ENCODE assay signal across 19 cellular contexts in the genomic region with DNA sequence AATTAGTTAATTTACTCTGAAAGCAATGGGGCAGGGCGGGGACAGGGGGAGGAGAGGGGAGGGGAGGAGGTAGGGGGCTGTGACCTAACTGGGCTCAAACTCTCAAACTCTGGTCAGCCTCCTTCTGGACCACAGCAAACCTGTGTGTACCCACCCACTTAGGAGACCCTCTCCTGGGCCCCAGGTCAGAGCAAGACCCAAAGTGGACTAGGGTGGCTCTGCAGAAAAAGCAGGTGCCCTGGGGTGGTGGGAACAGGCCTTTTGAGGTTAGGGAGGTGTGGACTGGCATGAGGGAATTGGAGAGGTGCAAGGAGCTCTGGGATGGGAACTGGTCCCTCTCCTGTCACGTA. TPM values are rescaled to one million over a fixed set of nuclear protein-coding genes. Genes with fewer than 3 reads are reported as not detected.
DNase-seq lines count a peak whose midpoint lies in the region; ATAC-seq and TF ChIP-seq lines count a peak whose summit lies in the region.
"Had no signal": no experiment of that assay in that cellular context is flagged by ENCODE, and none has a peak within 500 bp of the region (broad histone marks: within the 10 kb centered on the region; RNA-seq: fewer than 3 reads in every experiment).

No MANE protein-coding gene starts in this region.

- H4K20me1 ChIP-seq in GM23248 (ENCODE audit: insufficient read depth) (no peaks in the 10 kb centered on the region), OCI-LY7 (ENCODE audit: insufficient read depth, low read length) (no peaks in the 10 kb centered on the region)

- H3K36me3 Mint-ChIP-seq in progenitor cell of endocrine pancreas (ENCODE audit: insufficient read depth), result no peaks in the 10 kb centered on the region

- peaks cover 19% of the 10 kb centered on the region for H3K27me3 Mint-ChIP-seq in progenitor cell of endocrine pancreas

- H3K4me2 ChIP-seq in GM23248 (ENCODE audit: unreplicated experiment) (no peak overlapping the region), OCI-LY7 (ENCODE audit: low read length) (peak overlapping the region; percentile 56; the same call in 1 of the 2 replicates)

- 30 to 65% methylated on average over 1 to 2 of the region's 2 CpGs for WGBS in GM23248 (ENCODE audit: low coverage in 1 of 2, low lambda C conversion rate in 2 of 2, missing lambda C conversion rate in 2 of 2), 2 experiments
- WGBS in psoas muscle, 3 donors, result 0 to 51% (median 47%) methylated on average over 1 to 2 of the region's 2 CpGs

- BruUV-seq in OCI-LY7 (replicated peaks; lab: Mats Ljungman, UMichigan), result no TSS peak

- intact Hi-C loops in OCI-LY7 (cut with micrococcal nuclease; ENCODE audit: unreplicated experiment), result loop anchor here (10.0 kb wide), 2 partner anchors 441 to 561 kb away; partner anchors contain the start of genes LRRC73, MAD2L1BP, POLR1C and YIPF3
- intact Hi-C loops in psoas muscle (cut with DNase I), result loop anchor here in 1 of 2 donors (5.0 to 10.0 kb wide), 3 partner anchors 124 to 441 kb away; partner anchors contain the start of gene MAD2L1BP

- H3K4me3 Mint-ChIP-seq in progenitor cell of endocrine pancreas (ENCODE audit: low read depth), result no peak overlapping the region

- POLR2A ChIA-PET in OCI-LY7 (lab: Charles Lee), result interaction anchor here (1.4 kb wide), 1 partner anchor 351 kb away, joined by 4 read pairs; no protein-coding TSS in a partner anchor

- H3K27ac ChIP-seq in GM23248 (no peak overlapping the region), OCI-LY7 (ENCODE audit: low read depth, low read length, poor library complexity, severe bottlenecking) (no peak overlapping the region), epithelial cell of prostate (peak overlapping the region; percentile 7), psoas muscle (peak overlapping the region; percentile 90)
- H3K27ac ChIP-seq: testis had no signal

- peak overlapping the region; percentile 58; the same call in 1 of the 2 replicates for H2AFZ ChIP-seq in GM23248
- H2AFZ ChIP-seq in OCI-LY7 (ENCODE audit: low read length), result no peak overlapping the region

- DNase-seq in GM23248 (no peak), OCI-LY7 (ENCODE audit: low spot score) (no peak), epithelial cell of prostate (ENCODE audit: low read depth, low spot score) (no peak), psoas muscle (no peak), NCI-H1092 (lab: John Stamatoyannopoulos, UW) (no peak), progenitor cell of endocrine pancreas (ENCODE audit: low spot score, unreplicated experiment) (no peak)
- DNase-seq: activated CD4-positive, alpha-beta T cell treated with anti-CD3 and anti-CD28 coated beads for 1 hour; activated effector memory CD4-positive, alpha-beta T cell treated with Interleukin-2 at 50 U/mL for 16 hours; anterior cingulate cortex; cortex of kidney; DND-41; kidney; NCI-H1694 treated with DMSO at 0.1 percent for 48 hours; NK-92 treated with Interleukin-12 subunit alpha and Interleukin-12 subunit beta, amount 100 ng/mL, for 24 hours; nucleus accumbens; stimulated activated CD4-positive, alpha-beta T cell treated with anti-CD3 and anti-CD28 coated beads, Interleukin-4, amount 100 ng/mL, for 24 hours had no signal

- peaks cover 36% of the 10 kb centered on the region for H3K4me1 ChIP-seq in GM23248 (ENCODE audit: insufficient read depth)
- H3K4me1 ChIP-seq in OCI-LY7 (ENCODE audit: insufficient read depth, low read length, poor library complexity, severe bottlenecking), result peaks cover 55% of the 10 kb centered on the region
- H3K4me1 ChIP-seq in psoas muscle, result peaks cover 26% of the 10 kb centered on the region

- H3K27ac Mint-ChIP-seq in progenitor cell of endocrine pancreas, result no peak overlapping the region

- H3K27me3 ChIP-seq in GM23248 (replicated peaks; ENCODE audit: insufficient read depth) (no peaks in the 10 kb centered on the region), psoas muscle (ENCODE audit: insufficient read depth in 3 of 3, low read length in 2 of 3) (no peaks in the 10 kb centered on the region)
- H3K27me3 ChIP-seq: testis had no signal

- H3K36me3 ChIP-seq in GM23248 (ENCODE audit: low read depth) (no peaks in the 10 kb centered on the region), OCI-LY7 (ENCODE audit: insufficient read depth, low read length) (no peaks in the 10 kb centered on the region), psoas muscle (ENCODE audit: insufficient read depth in 1 of 2, low read depth in 1 of 2) (no peaks in the 10 kb centered on the region)

- CTCF ChIA-PET in OCI-LY7 (lab: Charles Lee; ENCODE audit: unreplicated experiment), result interaction anchor here (1.8 kb wide), 1 partner anchor 351 kb away, joined by 5 read pairs; no protein-coding TSS in a partner anchor

- no peaks in the 10 kb centered on the region for H3K9me3 Mint-ChIP-seq in progenitor cell of endocrine pancreas (ENCODE audit: low read depth)

- no peak for ATAC-seq in psoas muscle
- no peak for ATAC-seq in HG02571 (IDR thresholded peaks at IDR 0.05; ENCODE audit: unreplicated experiment)
- ATAC-seq: esophagus mucosa had no signal

- H3K79me2 ChIP-seq in GM23248 (ENCODE audit: insufficient read depth) (no peaks in the 10 kb centered on the region), OCI-LY7 (ENCODE audit: insufficient read depth, low read depth, low read length) (no peaks in the 10 kb centered on the region)

- H3K4me1 Mint-ChIP-seq in progenitor cell of endocrine pancreas (ENCODE audit: low read depth), result peaks cover 11% of the 10 kb centered on the region

- TF ChIP-seq CTCF in OCI-LY7 (conservative IDR thresholded peaks at IDR 0.05; ENCODE audit: low read length), result no peak
- no peak for TF ChIP-seq CTCF in psoas muscle (IDR thresholded peaks at IDR 0.05)
- no peak for TF ChIP-seq CTCF in progenitor cell of endocrine pancreas (IDR thresholded peaks at IDR 0.05; ENCODE audit: unreplicated experiment)

- H3F3A ChIP-seq in GM23248 (ENCODE audit: insufficient read depth), result peaks cover 23% of the 10 kb centered on the region

- no peak overlapping the region for H3K4me3 ChIP-seq in GM23248
- H3K4me3 ChIP-seq in OCI-LY7 (ENCODE audit: low read depth, low read length, poor library complexity, severe bottlenecking), result peak overlapping the region; percentile 41
- peak overlapping the region; percentile 13 for H3K4me3 ChIP-seq in psoas muscle
- H3K4me3 ChIP-seq: testis had no signal

- H3K9me3 ChIP-seq in GM23248 (ENCODE audit: low read depth) (no peaks in the 10 kb centered on the region), OCI-LY7 (ENCODE audit: low read length) (no peaks in the 10 kb centered on the region), psoas muscle (no peaks in the 10 kb centered on the region)
- H3K9me3 ChIP-seq: testis had no signal

- H3K9ac ChIP-seq in GM23248, result peak overlapping the region; percentile 28; the same call in 1 of the 2 replicates

- H3K9me2 ChIP-seq in GM23248 (ENCODE audit: insufficient read depth) (no peaks in the 10 kb centered on the region), OCI-LY7 (ENCODE audit: insufficient read depth, low read length) (no peaks in the 10 kb centered on the region)

- in situ Hi-C loops in GM23248 (cut with MboI), result loop anchor here (25.0 kb wide), 1 partner anchor 414 kb away; no protein-coding TSS in a partner anchor

RNA-seq across cellular contexts. Expression of gene MRPL14, which starts 51.3 kb away (rescaled TPM):
- total RNA-seq in GM23248 (2014; rRNA removed; shearing (Covaris generic)), result 47.6 and 64.7 TPM in 2 replicates
- polyA plus RNA-seq in GM23248 (2016; fragmentation: Nextera tagmentation; extraction: Ambion mirVana) (91.2 and 98.0 TPM in 2 replicates), psoas muscle (100 to 1,000 TPM; 166 to 308 (median 197) TPM)
- total RNA-seq in OCI-LY7 (2014; rRNA removed; shearing (Covaris generic)), result 87.2 and 97.8 TPM in 2 replicates
- total RNA-seq in OCI-LY7 (2022) (42.8 and 51.3 TPM in 2 replicates), psoas muscle (100 to 1,000 TPM in 3 of 4 donors, 10 to 100 TPM in 1; 62.3 to 177 (median 113) TPM), progenitor cell of endocrine pancreas (49.9 and 51.1 TPM in 2 replicates)

RNA-seq across cellular contexts. Expression of gene TMEM63B, which starts 51.4 kb away (rescaled TPM):
- total RNA-seq in GM23248 (2014; rRNA removed; shearing (Covaris generic)), result 29.0 and 43.2 TPM in 2 replicates
- polyA plus RNA-seq in GM23248 (2016; fragmentation: Nextera tagmentation; extraction: Ambion mirVana) (14.1 and 14.3 TPM in 2 replicates), psoas muscle (10 to 100 TPM; 23.5 to 39.2 (median 27.9) TPM)
- 3.7 and 5.4 TPM in 2 replicates for total RNA-seq in OCI-LY7 (2014; rRNA removed; shearing (Covaris generic))
- total RNA-seq in OCI-LY7 (2022) (10.0 and 10.2 TPM in 2 replicates), psoas muscle (100 to 1,000 TPM in 1 of 4 donors, 10 to 100 TPM in 3; 32.7 to 121 (median 40.3) TPM), progenitor cell of endocrine pancreas (69.1 and 72.3 TPM in 2 replicates)

Comparison
In these comparisons a context has a peak if more than half of its experiments do, and no peak if none do; other contexts are left out.
1. H3K27ac ChIP-seq: peak in epithelial cell of prostate (single experiment) and psoas muscle (single experiment); none in GM23248 (single experiment) and OCI-LY7 (single experiment).